Comparison of ENCODE assay signal across 18 cellular contexts in the genomic region with DNA sequence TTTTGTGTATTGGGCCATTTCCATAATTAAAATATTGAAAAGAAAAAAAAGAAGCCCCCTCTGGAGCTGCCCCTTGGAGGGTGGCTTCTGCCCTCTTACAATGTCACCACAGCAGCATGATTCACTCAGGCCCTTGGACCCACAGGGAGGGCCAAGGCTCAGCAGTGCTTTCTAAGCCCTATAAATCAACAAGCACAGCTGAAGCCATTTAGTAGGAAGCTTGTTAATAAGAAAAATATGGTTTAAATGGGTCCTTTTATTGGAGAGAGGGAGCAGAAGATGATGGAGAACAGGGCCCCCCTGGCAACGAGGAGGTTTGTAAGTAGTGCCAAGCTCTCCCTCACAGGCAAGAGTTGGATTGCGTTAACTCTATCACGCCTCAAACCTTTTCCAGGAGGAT.
DNase-seq lines count a peak whose midpoint lies in the region; ATAC-seq and TF ChIP-seq lines count a peak whose summit lies in the region.
"Had no signal": no experiment of that assay in that cellular context is flagged by ENCODE, and none has a peak within 500 bp of the region (broad histone marks: within the 10 kb centered on the region; RNA-seq: fewer than 3 reads in every experiment).

No MANE protein-coding gene starts in this region.

- H3K4me3 Mint-ChIP-seq in nephron (peak overlapping the region in 1 of 3 experiments; percentile 15), WTC11 (no peak overlapping the region)
- H3K4me3 Mint-ChIP-seq: CD4-positive, alpha-beta memory T cell; H9 had no signal

- H3K4me2 ChIP-seq in SK-N-SH: no peak overlapping the region; the same call in 1 of the 2 replicates

- CTCF ChIA-PET in SK-N-SH (lab: Yijun Ruan, JAX) (interaction anchor here (0.9 to 1.3 kb wide), 3 partner anchors 20 to 83 kb away, joined by 3 to 5 read pairs (median 3); no protein-coding TSS in a partner anchor), WTC11 (lab: Charles Lee) (interaction anchor here (1.6 kb wide), 1 partner anchor 65 kb away, joined by 3 read pairs; no protein-coding TSS in a partner anchor)

- H3K27me3 Mint-ChIP-seq in nephron (ENCODE audit: low read depth): peaks cover 8% of the 10 kb centered on the region
- H3K27me3 Mint-ChIP-seq in WTC11 (ENCODE audit: low read depth): peaks cover 6% of the 10 kb centered on the region

- TF ChIP-seq CTCF in AG10803 (conservative IDR thresholded peaks at IDR 0.05; ENCODE audit: low read length) (no peak), SK-N-SH (IDR thresholded peaks at IDR 0.05) (no peak), fibroblast of mammary gland (conservative IDR thresholded peaks at IDR 0.05; ENCODE audit: control insufficient read depth, insufficient read depth, low read depth, low read length) (no peak), nephron (IDR thresholded peaks at IDR 0.05; ENCODE audit: unreplicated experiment in 3 of 3) (no peak), WTC11 (IDR thresholded peaks at IDR 0.05) (no peak), gastroesophageal sphincter (IDR thresholded peaks at IDR 0.05) (no peak)

- POLR2A ChIA-PET in SK-N-SH (lab: Yijun Ruan, JAX) (no interaction called here), WTC11 (lab: Charles Lee) (no interaction called here)

- H3K36me3 ChIP-seq in SK-N-SH (replicated peaks in 1 of 2; ENCODE audit: control insufficient read depth in 1 of 2, insufficient read depth in 2 of 2, low read length in 1 of 2) (no peaks in the 10 kb centered on the region), gastroesophageal sphincter (no peaks in the 10 kb centered on the region)
- H3K36me3 ChIP-seq: BE2C had no signal

- 58% methylated on average over 3 of the region's 3 CpGs for WGBS in SK-N-SH (ENCODE audit: low lambda C conversion rate)
- WGBS in gastroesophageal sphincter (ENCODE audit: low coverage in 1 of 2), 2 donors: 40 to 64% methylated on average over 1 to 3 of the region's 3 CpGs

- H3K36me3 Mint-ChIP-seq in nephron (ENCODE audit: low read depth): no peaks in the 10 kb centered on the region
- peaks cover 4% of the 10 kb centered on the region; the same call in 1 of the 2 replicates for H3K36me3 Mint-ChIP-seq in WTC11
- H3K36me3 Mint-ChIP-seq: CD4-positive, alpha-beta memory T cell had no signal

- no peak overlapping the region for H3K9ac ChIP-seq in SK-N-SH

- peaks cover 56% of the 10 kb centered on the region for H3K4me1 Mint-ChIP-seq in nephron
- H3K4me1 Mint-ChIP-seq in WTC11: peaks cover 45% of the 10 kb centered on the region
- H3K4me1 Mint-ChIP-seq: CD4-positive, alpha-beta memory T cell had no signal

- H3K4me3 ChIP-seq in AG10803 (ENCODE audit: low read length): no peak overlapping the region
- no peak overlapping the region for H3K4me3 ChIP-seq in SK-N-SH (ENCODE audit: low read depth in 2 of 2, low read length in 1 of 2)
- H3K4me3 ChIP-seq in fibroblast of mammary gland (ENCODE audit: control insufficient read depth, low read depth, low read length): no peak overlapping the region
- no peak overlapping the region for H3K4me3 ChIP-seq in gastroesophageal sphincter

- no peak for TF ChIP-seq POLR2A in gastroesophageal sphincter (IDR thresholded peaks at IDR 0.05)

- H3K9me3 ChIP-seq in SK-N-SH: no peaks in the 10 kb centered on the region
- H3K9me3 ChIP-seq in gastroesophageal sphincter: no peaks in the 10 kb centered on the region
- H3K9me3 ChIP-seq: BE2C had no signal

- H3K4me1 ChIP-seq in SK-N-SH (ENCODE audit: control insufficient read depth in 1 of 2, insufficient read depth in 2 of 2, low read depth in 1 of 2, low read length in 1 of 2) (peaks cover 7 to 8% of the 10 kb centered on the region in 2 experiments; a peak in 3 of 4 replicates), gastroesophageal sphincter (no peaks in the 10 kb centered on the region)
- H3K4me1 ChIP-seq: BE2C had no signal

- H3K27ac Mint-ChIP-seq in nephron (peak overlapping the region; percentile 58 to 87 (median 82)), WTC11 (no peak overlapping the region)
- H3K27ac Mint-ChIP-seq: CD4-positive, alpha-beta memory T cell; H9 had no signal

- H3K27me3 ChIP-seq in SK-N-SH (ENCODE audit: insufficient read depth) (no peaks in the 10 kb centered on the region), gastroesophageal sphincter (no peaks in the 10 kb centered on the region)
- H3K27me3 ChIP-seq: BE2C had no signal

- no peaks in the 10 kb centered on the region for H3K79me2 ChIP-seq in SK-N-SH (ENCODE audit: insufficient read depth)

- H2AFZ ChIP-seq in SK-N-SH (ENCODE audit: low read depth): no peak overlapping the region

- H4K20me1 ChIP-seq in SK-N-SH (ENCODE audit: insufficient read depth): no peaks in the 10 kb centered on the region

- no peak for ATAC-seq in WTC11
- no peak for ATAC-seq in gastroesophageal sphincter
- ATAC-seq in left lobe of liver: no peak
- ATAC-seq in HG03521 (IDR thresholded peaks at IDR 0.05; ENCODE audit: unreplicated experiment): no peak

- peak; percentile 11 to 39; a peak in 2 of 4 replicates for TF ChIP-seq EP300 in SK-N-SH (IDR thresholded peaks at IDR 0.05; ENCODE audit: borderline replicate concordance in 1 of 2, low read depth in 1 of 2, low read length in 1 of 2)
- TF ChIP-seq EP300 in gastroesophageal sphincter (IDR thresholded peaks at IDR 0.05): no peak

- H3K9me3 Mint-ChIP-seq in nephron (no peaks in the 10 kb centered on the region), WTC11 (peaks cover 8% of the 10 kb centered on the region)

- no peaks in the 10 kb centered on the region for H3K9me2 ChIP-seq in SK-N-SH

- TF ChIP-seq RAD21 in SK-N-SH (IDR thresholded peaks at IDR 0.05; ENCODE audit: low read length): no peak

- H3K27ac ChIP-seq in SK-N-SH (ENCODE audit: low read depth in 2 of 2, low read length in 1 of 2) (no peak overlapping the region; a peak in 1 of 4 replicates), gastroesophageal sphincter (no peak overlapping the region)
- H3K27ac ChIP-seq: C4-2B had no signal

- no peaks in the 10 kb centered on the region for H3F3A ChIP-seq in SK-N-SH (replicated peaks; ENCODE audit: insufficient read depth)

- peak; percentile 63 for DNase-seq in AG10803 (ENCODE audit: low read depth)
- DNase-seq in SK-N-SH: no peak
- peak; percentile 38 for DNase-seq in fibroblast of mammary gland (ENCODE audit: low read depth)
- DNase-seq in WTC11 (ENCODE audit: low spot score): no peak
- DNase-seq in left lobe of liver (ENCODE audit: low spot score): no peak
- DNase-seq: 8988T; ACHN; BE2C; CD4-positive, alpha-beta memory T cell; DMS153; DMS79 treated with DMSO at 0.1 percent for 48 hours; GDM1; GOT3; H9 had no signal

TF ChIP-seq in SK-N-SH, 30 proteins besides CTCF, POLR2A, EP300 and RAD21:
- TF ChIP-seq, protein P1, sequence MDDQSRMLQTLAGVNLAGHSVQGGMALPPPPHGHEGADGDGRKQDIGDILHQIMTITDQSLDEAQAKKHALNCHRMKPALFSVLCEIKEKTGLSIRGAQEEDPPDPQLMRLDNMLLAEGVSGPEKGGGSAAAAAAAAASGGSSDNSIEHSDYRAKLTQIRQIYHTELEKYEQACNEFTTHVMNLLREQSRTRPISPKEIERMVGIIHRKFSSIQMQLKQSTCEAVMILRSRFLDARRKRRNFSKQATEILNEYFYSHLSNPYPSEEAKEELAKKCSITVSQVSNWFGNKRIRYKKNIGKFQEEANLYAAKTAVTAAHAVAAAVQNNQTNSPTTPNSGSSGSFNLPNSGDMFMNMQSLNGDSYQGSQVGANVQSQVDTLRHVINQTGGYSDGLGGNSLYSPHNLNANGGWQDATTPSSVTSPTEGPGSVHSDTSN (IDR thresholded peaks at IDR 0.05): peak; percentile 49; the same call in 1 of the 2 replicates
- peak; percentile 74 for TF ChIP-seq TCF12 (IDR thresholded peaks at IDR 0.05)
- TF ChIP-seq RFX5 (IDR thresholded peaks at IDR 0.05; ENCODE audit: low read length): no peak

TF ChIP-seq in WTC11, 78 proteins besides CTCF, POLR2A, EP300 and RAD21 (continues in another document):
- TF ChIP-seq, protein P2, sequence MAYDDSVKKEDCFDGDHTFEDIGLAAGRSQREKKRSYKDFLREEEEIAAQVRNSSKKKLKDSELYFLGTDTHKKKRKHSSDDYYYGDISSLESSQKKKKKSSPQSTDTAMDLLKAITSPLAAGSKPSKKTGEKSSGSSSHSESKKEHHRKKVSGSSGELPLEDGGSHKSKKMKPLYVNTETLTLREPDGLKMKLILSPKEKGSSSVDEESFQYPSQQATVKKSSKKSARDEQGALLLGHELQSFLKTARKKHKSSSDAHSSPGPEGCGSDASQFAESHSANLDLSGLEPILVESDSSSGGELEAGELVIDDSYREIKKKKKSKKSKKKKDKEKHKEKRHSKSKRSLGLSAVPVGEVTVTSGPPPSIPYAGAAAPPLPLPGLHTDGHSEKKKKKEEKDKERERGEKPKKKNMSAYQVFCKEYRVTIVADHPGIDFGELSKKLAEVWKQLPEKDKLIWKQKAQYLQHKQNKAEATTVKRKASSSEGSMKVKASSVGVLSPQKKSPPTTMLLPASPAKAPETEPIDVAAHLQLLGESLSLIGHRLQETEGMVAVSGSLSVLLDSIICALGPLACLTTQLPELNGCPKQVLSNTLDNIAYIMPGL (CRISPR knock-in tag; IDR thresholded peaks at IDR 0.05): no peak
- TF ChIP-seq ELF4 (CRISPR knock-in tag; IDR thresholded peaks at IDR 0.05; ENCODE audit: low read depth): no peak
- TF ChIP-seq, protein P3, sequence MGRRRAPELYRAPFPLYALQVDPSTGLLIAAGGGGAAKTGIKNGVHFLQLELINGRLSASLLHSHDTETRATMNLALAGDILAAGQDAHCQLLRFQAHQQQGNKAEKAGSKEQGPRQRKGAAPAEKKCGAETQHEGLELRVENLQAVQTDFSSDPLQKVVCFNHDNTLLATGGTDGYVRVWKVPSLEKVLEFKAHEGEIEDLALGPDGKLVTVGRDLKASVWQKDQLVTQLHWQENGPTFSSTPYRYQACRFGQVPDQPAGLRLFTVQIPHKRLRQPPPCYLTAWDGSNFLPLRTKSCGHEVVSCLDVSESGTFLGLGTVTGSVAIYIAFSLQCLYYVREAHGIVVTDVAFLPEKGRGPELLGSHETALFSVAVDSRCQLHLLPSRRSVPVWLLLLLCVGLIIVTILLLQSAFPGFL (CRISPR knock-in tag; IDR thresholded peaks at IDR 0.05; ENCODE audit: borderline replicate concordance): no peak
- TF ChIP-seq ZNF219 (CRISPR knock-in tag; IDR thresholded peaks at IDR 0.05; ENCODE audit: borderline replicate concordance): no peak
- no peak for TF ChIP-seq CREB1 (CRISPR knock-in tag; IDR thresholded peaks at IDR 0.05)

Comparison
In these comparisons a context has a peak if more than half of its experiments do, and no peak if none do; other contexts are left out.
1. DNase-seq: peak in AG10803 (single experiment) and fibroblast of mammary gland (single experiment); none in SK-N-SH (single experiment), WTC11 (single experiment) and left lobe of liver (single experiment).